In the genomic region with DNA sequence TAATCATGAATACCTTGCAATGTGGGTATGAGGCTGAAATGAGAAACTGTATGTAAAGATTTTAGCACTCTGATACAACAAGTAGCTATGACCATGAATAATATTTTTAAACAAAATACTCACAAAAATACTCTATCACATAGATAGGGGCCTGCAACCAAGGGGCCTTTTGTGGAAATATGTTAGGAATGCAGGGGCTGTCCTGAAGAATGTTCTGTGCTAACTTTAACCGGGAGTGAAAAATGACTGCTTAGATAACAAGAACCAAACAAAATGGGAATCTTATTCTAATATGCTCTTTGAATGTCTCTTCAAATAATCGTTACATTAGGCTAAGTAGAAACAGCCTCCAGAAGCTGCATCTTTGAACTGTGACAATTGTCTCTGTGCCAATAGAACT, we compare ENCODE assay signal across 1 cellular context.
TF ChIP-seq lines count a peak whose summit lies in the region.

No MANE protein-coding gene starts in this region.

TF ChIP-seq in endothelial cell of umbilical vein, 7 proteins besides CTCF, POLR2A, EP300 and RAD21 (continued from another document):
- TF ChIP-seq POLR2AphosphoS5 (IDR thresholded peaks at IDR 0.05; ENCODE audit: insufficient read depth, low read depth, low read length) (no peak), GATA2 (IDR thresholded peaks at IDR 0.05; ENCODE audit: insufficient read depth, insufficient read length, low read depth, low read length) (no peak), EZH2 (IDR thresholded peaks at IDR 0.05; ENCODE audit: borderline replicate concordance, low read depth, low read length, severe bottlenecking) (no peak), JUN (IDR thresholded peaks at IDR 0.05; ENCODE audit: borderline replicate concordance, insufficient read depth, insufficient read length, low read depth) (no peak), FOS (IDR thresholded peaks at IDR 0.05; ENCODE audit: borderline replicate concordance, insufficient read depth, low read length) (no peak)
- TF ChIP-seq, protein P1, sequence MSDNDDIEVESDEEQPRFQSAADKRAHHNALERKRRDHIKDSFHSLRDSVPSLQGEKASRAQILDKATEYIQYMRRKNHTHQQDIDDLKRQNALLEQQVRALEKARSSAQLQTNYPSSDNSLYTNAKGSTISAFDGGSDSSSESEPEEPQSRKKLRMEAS (IDR thresholded peaks at IDR 0.05; ENCODE audit: insufficient read depth, insufficient read length) = no peak
